In the genomic region with DNA sequence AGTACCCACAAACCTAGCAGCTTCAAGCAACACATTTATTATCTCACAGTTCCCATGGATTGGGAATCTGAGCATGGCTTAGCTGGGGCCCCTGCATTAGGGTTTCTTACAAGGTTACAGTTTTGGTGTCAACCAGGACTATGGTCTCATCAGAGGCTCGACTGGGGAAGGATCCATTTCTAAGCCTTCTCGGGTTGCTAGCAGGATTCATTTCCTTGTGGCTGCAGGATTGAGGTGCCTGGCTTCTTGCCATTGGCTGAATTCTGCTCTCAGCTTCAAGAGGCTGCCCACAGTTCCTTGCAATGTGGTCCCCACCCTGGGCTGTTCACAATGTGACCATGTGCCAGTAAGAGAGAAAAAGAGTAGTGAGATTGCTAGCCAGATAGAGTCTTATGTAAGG, we compare ENCODE assay signal across 38 cellular contexts. TPM values are rescaled to one million over a fixed set of nuclear protein-coding genes. Genes with fewer than 3 reads are reported as not detected.
"Had no signal": no experiment of that assay in that cellular context is flagged by ENCODE, and none has a peak within 500 bp of the region (broad histone marks: within the 10 kb centered on the region; RNA-seq: fewer than 3 reads in every experiment).

No MANE protein-coding gene starts in this region.

- DNase-seq: activated B cell treated with CpG ODN at 0.5 μM for 24 hours; activated CD4-positive, alpha-beta memory T cell treated with anti-CD3 and anti-CD28 coated beads for 36 hours; activated CD4-positive, alpha-beta T cell treated with anti-CD3 and anti-CD28 coated beads for 4 hours; activated CD4-positive, alpha-beta T cell treated with anti-CD3 and anti-CD28 coated beads, Interleukin-2, amount 10 ng/mL, durations not matched to agents 24 days and 14 days; activated CD4-positive, alpha-beta T cell treated with anti-CD3 and anti-CD28 coated beads, Interleukin-2, amount 50 U/mL, for 1 hour; activated CD4-positive, alpha-beta T cell treated with anti-CD3 and anti-CD28 coated beads, Interleukin-2, amount 50 U/mL, for 4 hours; activated CD4-positive, CD25-positive, alpha-beta regulatory T cell treated with anti-CD3 and anti-CD28 coated beads, Interleukin-2, amount 50 U/mL, for 72 hours; activated CD8-positive, alpha-beta memory T cell treated with anti-CD3 and anti-CD28 coated beads, Interleukin-2, amount 50 U/mL, for 4 hours; activated CD8-positive, alpha-beta T cell treated with anti-CD3 and anti-CD28 coated beads for 36 hours; activated effector memory CD4-positive, alpha-beta T cell treated with anti-CD3 and anti-CD28 coated beads, Interleukin-2, amount 50 U/mL, for 16 hours; activated gamma-delta T cell treated with Interleukin-2 at 50 U/mL for 16 hours; activated naive CD4-positive, alpha-beta T cell; activated naive CD4-positive, alpha-beta T cell treated with anti-CD3 and anti-CD28 coated beads for 36 hours; activated naive CD4-positive, alpha-beta T cell treated with anti-CD3 and anti-CD28 coated beads, Interleukin-2, amount 50 U/mL, for 16 hours; activated naive CD8-positive, alpha-beta T cell treated with anti-CD3 and anti-CD28 coated beads for 36 hours; activated T-cell treated with anti-CD3 and anti-CD28 coated beads for 4 hours; activated T-cell treated with anti-CD3 and anti-CD28 coated beads, Interleukin-2, amount 50 U/mL, for 1 hour; activated T-cell treated with anti-CD3 and anti-CD28 coated beads, Interleukin-2, amount 50 U/mL, for 4 hours; activated T-cell treated with anti-CD3 and anti-CD28 coated beads, Interleukin-2, amount 50 U/mL, for 72 hours; adrenal gland; amniotic stem cell; aorta; body of pancreas; brain microvascular endothelial cell; central memory CD4-positive, alpha-beta T cell; T-helper 1 cell; T-helper 2 cell; T-helper 9 cell had no signal

- H3K4me3 ChIP-seq: adrenal gland, body of pancreas, breast epithelium had no signal

- H3K36me3 ChIP-seq: adrenal gland, brain microvascular endothelial cell, breast epithelium had no signal

- H3K27ac ChIP-seq: adrenal gland, body of pancreas, brain microvascular endothelial cell, breast epithelium, VCaP had no signal

- FAIRE-seq: astrocyte, TTC549 had no signal

- ATAC-seq: activated CD8-positive, alpha-beta T cell treated with anti-CD3 and anti-CD28 coated beads for 36 hours; activated naive CD4-positive, alpha-beta T cell treated with anti-CD3 and anti-CD28 coated beads, Interleukin-2, amount 50 U/mL, for 72 hours; activated T-cell treated with anti-CD3 and anti-CD28 coated beads, Interleukin-2, amount 50 U/mL, for 4 hours; activated T-cell treated with anti-CD3 and anti-CD28 coated beads, Interleukin-2, amount 50 U/mL, for 72 hours; activated T-helper 17 cell treated with anti-CD3 and anti-CD28 coated beads, Interleukin-2, amount 50 U/mL, for 72 hours; body of pancreas had no signal

- H3K4me1 ChIP-seq: adrenal gland, breast epithelium had no signal

RNA-seq across cellular contexts. Expression of gene ZNRF4, which starts 26.7 kb away (rescaled TPM):
- total RNA-seq: activated B cell treated with CpG ODN at 0.5 μM for 24 hours; activated CD4-positive, alpha-beta memory T cell treated with anti-CD3 and anti-CD28 coated beads for 36 hours; activated CD4-positive, alpha-beta T cell treated with anti-CD3 and anti-CD28 coated beads, Interleukin-2, amount 10 ng/mL, durations not matched to agents 24 days and 14 days; activated CD8-positive, alpha-beta memory T cell treated with anti-CD3 and anti-CD28 coated beads for 36 hours; activated CD8-positive, alpha-beta T cell treated with anti-CD3 and anti-CD28 coated beads for 36 hours; activated naive CD4-positive, alpha-beta T cell treated with anti-CD3 and anti-CD28 coated beads for 36 hours; activated naive CD4-positive, alpha-beta T cell treated with anti-CD3 and anti-CD28 coated beads, Interleukin-2, amount 50 U/mL, for 72 hours; activated naive CD8-positive, alpha-beta T cell treated with anti-CD3 and anti-CD28 coated beads for 36 hours; activated T-cell treated with anti-CD3 and anti-CD28 coated beads, Interleukin-2, amount 50 U/mL, for 4 hours; activated T-cell treated with anti-CD3 and anti-CD28 coated beads, Interleukin-2, amount 50 U/mL, for 72 hours; activated T-helper 1 cell treated with anti-CD3 and anti-CD28 coated beads, Interleukin-12 subunit alpha, Interleukin-12 subunit beta, Interleukin-2, Interleukin-4 antibody, amounts not matched to agents 30 ng/mL and 10 ng/mL and 1 ng/mL, durations not matched to agents 14 hours and 24 hours and 36 hours; activated T-helper 17 cell treated with anti-CD3 and anti-CD28 coated beads, Interleukin-2, amount 50 U/mL, for 72 hours; adrenal gland; aorta; astrocyte; body of pancreas; breast epithelium; cardiac septum; cerebellum had no signal
- polyA plus RNA-seq: adrenal gland, aorta had no signal
